10 cellular contexts compared by ENCODE assay signal in the genomic region with DNA sequence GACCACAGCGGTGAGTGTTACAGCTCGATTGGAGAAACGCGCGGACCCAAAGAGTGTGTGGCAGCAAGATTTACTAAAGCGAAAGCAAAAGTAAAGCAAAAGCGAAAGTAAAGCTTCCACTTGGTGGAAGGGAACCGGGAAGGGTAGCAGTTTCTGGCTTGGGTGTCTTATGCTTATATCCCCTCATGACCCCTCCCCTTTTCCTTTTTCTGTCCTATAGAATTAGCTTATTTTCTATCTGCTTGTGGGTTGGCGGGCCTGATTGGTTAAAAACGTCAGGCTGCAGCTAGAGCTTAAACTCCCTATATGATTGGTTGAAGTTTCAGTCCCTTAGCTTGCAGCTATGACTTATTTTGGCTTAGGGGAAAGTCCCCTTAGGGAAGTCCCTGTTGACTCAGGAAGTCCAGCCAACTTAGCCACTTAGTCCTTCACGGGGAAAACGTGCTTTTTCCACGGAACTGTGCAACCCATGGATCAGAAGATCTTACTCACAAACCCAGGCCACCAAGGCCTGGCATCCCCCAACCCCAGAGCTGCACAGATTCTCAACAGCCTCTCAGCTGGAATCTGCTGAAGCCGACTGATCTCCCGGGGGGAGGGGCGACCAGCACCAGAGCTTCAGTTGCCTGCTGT.
DNase-seq lines count a peak whose midpoint lies in the region; ATAC-seq, FAIRE-seq and TF ChIP-seq lines count a peak whose summit lies in the region.
"Had no signal": no experiment of that assay in that cellular context is flagged by ENCODE, and none has a peak within 500 bp of the region (broad histone marks: within the 10 kb centered on the region; RNA-seq: fewer than 3 reads in every experiment).

No MANE protein-coding gene starts in this region.

- no peak for FAIRE-seq in H1 (lab: Jason Lieb, UNC)

- H4K91ac ChIP-seq in H1 (replicated peaks; ENCODE audit: insufficient read length, low read length), result no peak overlapping the region

- H3K27ac Mint-ChIP-seq in naive thymus-derived CD8-positive, alpha-beta T cell, result no peak overlapping the region
- H3K27ac Mint-ChIP-seq in natural killer cell, result no peak overlapping the region
- H3K27ac Mint-ChIP-seq: activated naive CD4-positive, alpha-beta T cell treated with anti-CD3 and anti-CD28 coated beads, Interleukin-2, amount 50 U/mL, for 24 hours had no signal

- H4K5ac ChIP-seq in H1 (ENCODE audit: insufficient read length, low read depth, low read length), result no peak overlapping the region

- no peak overlapping the region for H2BK120ac ChIP-seq in H1 (replicated peaks; ENCODE audit: low read depth, low read length)

- no peak overlapping the region for H2BK20ac ChIP-seq in H1 (ENCODE audit: low read length)

- TF ChIP-seq EP300 in H1 (IDR thresholded peaks at IDR 0.05; ENCODE audit: borderline replicate concordance in 1 of 2, low read depth in 2 of 2, low read length in 2 of 2), result no peak

- H3K23ac ChIP-seq in H1 (ENCODE audit: insufficient read length), result no peak overlapping the region

- peak overlapping the region; percentile 87; the same call in 1 of the 2 replicates for H2AFZ ChIP-seq in H1 (ENCODE audit: low read length)

- intact Hi-C loops in natural killer cell (cut with micrococcal nuclease), result no loop called here

- TF ChIP-seq POLR2A in H1 (IDR thresholded peaks at IDR 0.05; ENCODE audit: control extremely low read depth in 1 of 2, low read depth in 2 of 2, low read length in 2 of 2), result no peak

- no peak overlapping the region for H3K4ac ChIP-seq in H1 (replicated peaks; ENCODE audit: insufficient read length, low read depth, low read length)

- H2AK5ac ChIP-seq in H1 (ENCODE audit: low read depth, low read length), result no peak overlapping the region

- no peak overlapping the region for H3K4me3 ChIP-seq in H1 (ENCODE audit: extremely low read depth in 1 of 4, insufficient read depth in 2 of 4, low read depth in 3 of 4, low read length in 4 of 4)
- H3K4me3 ChIP-seq: tibial nerve had no signal

- no peak overlapping the region for H3K9ac ChIP-seq in H1 (replicated peaks in 1 of 4; ENCODE audit: extremely low read depth in 1 of 4, low read depth in 3 of 4, low read length in 3 of 4)

- H3K36me3 ChIP-seq in H1 (ENCODE audit: control insufficient read depth in 2 of 4, insufficient read depth in 4 of 4, low read length in 3 of 4), result no peaks in the 10 kb centered on the region
- H3K36me3 ChIP-seq: tibial nerve had no signal

- H3K4me2 ChIP-seq in H1 (ENCODE audit: insufficient read depth in 1 of 2, low read depth in 2 of 2, low read length in 2 of 2), result no peak overlapping the region

- no peak overlapping the region for H3K14ac ChIP-seq in H1 (ENCODE audit: insufficient read length)

- peaks cover 0 to 7% (median 0%) of the 10 kb centered on the region in 4 experiments; a peak in 3 of 7 replicates for H3K4me1 ChIP-seq in H1 (replicated peaks in 1 of 4; ENCODE audit: control insufficient read depth in 3 of 4, insufficient read depth in 4 of 4, low read length in 3 of 4)
- H3K4me1 ChIP-seq: tibial nerve had no signal

- peaks cover 0 to 5% (median 2%) of the 10 kb centered on the region in 4 donors for H3K4me1 Mint-ChIP-seq in naive thymus-derived CD8-positive, alpha-beta T cell
- peaks cover 0 to 6% of the 10 kb centered on the region in 2 donors for H3K4me1 Mint-ChIP-seq in natural killer cell

- H3K36me3 Mint-ChIP-seq in naive thymus-derived CD8-positive, alpha-beta T cell, result peaks cover 0 to 8% (median 2%) of the 10 kb centered on the region in 3 donors
- H3K36me3 Mint-ChIP-seq in natural killer cell, result peaks cover 9% of the 10 kb centered on the region
- H3K36me3 Mint-ChIP-seq: activated naive CD4-positive, alpha-beta T cell treated with anti-CD3 and anti-CD28 coated beads, Interleukin-2, amount 50 U/mL, for 24 hours had no signal

- H3K9me3 Mint-ChIP-seq in naive thymus-derived CD8-positive, alpha-beta T cell, result peaks cover 0 to 30% (median 7%) of the 10 kb centered on the region in 9 donors
- peaks cover 6 to 16% of the 10 kb centered on the region in 2 donors for H3K9me3 Mint-ChIP-seq in natural killer cell

- no peak for TF ChIP-seq CTCF in H1 (IDR thresholded peaks at IDR 0.05; ENCODE audit: control extremely low read depth in 1 of 3, insufficient read depth in 1 of 3, low read depth in 1 of 3, low read length in 3 of 3)
- TF ChIP-seq CTCF in natural killer cell (IDR thresholded peaks at IDR 0.05), result no peak

- H4K8ac ChIP-seq in H1 (ENCODE audit: extremely low read depth, insufficient read depth, low read length), result no peak overlapping the region

- H2BK15ac ChIP-seq in H1 (ENCODE audit: low read length), result no peak overlapping the region

- H4K20me1 ChIP-seq in H1 (replicated peaks in 1 of 2; ENCODE audit: control insufficient read depth in 1 of 2, insufficient read depth in 2 of 2, low read length in 2 of 2), result no peaks in the 10 kb centered on the region

- peaks cover 0 to 16% (median 0%) of the 10 kb centered on the region in 5 donors for H3K27me3 Mint-ChIP-seq in naive thymus-derived CD8-positive, alpha-beta T cell
- no peaks in the 10 kb centered on the region for H3K27me3 Mint-ChIP-seq in natural killer cell (ENCODE audit: low read depth in 2 of 2)
- H3K27me3 Mint-ChIP-seq: activated naive CD4-positive, alpha-beta T cell treated with anti-CD3 and anti-CD28 coated beads, Interleukin-2, amount 50 U/mL, for 24 hours had no signal

- H3K79me2 ChIP-seq in H1 (ENCODE audit: control insufficient read depth in 1 of 2, insufficient read depth in 2 of 2, low read length in 2 of 2), result no peaks in the 10 kb centered on the region

- 85% methylated on average over 16 of the region's 16 CpGs; no CpG with 5 or more reads in 1 of the 2 experiments for WGBS in H1 (ENCODE audit: extremely low coverage in 1 of 2, insufficient coverage in 1 of 2, insufficient read length in 1 of 2, insufficient replicate concordance in 2 of 2, low coverage in 1 of 2, low lambda C conversion rate in 2 of 2, missing lambda C conversion rate in 1 of 2), 2 experiments

- H3K27me3 ChIP-seq in H1 (replicated peaks in 1 of 4; ENCODE audit: control insufficient read depth in 3 of 4, extremely low read depth in 1 of 4, insufficient read depth in 3 of 4, low read length in 3 of 4), result no peaks in the 10 kb centered on the region
- H3K27me3 ChIP-seq: tibial nerve had no signal

- CTCF ChIA-PET in H1 (lab: Charles Lee; ENCODE audit: partially characterized antibody), result interaction anchor here (0.6 to 1.6 kb wide), 6 partner anchors 11 to 268 kb away, joined by 3 to 4 read pairs (median 3); no protein-coding TSS in a partner anchor

- no peaks in the 10 kb centered on the region for H3K9me3 ChIP-seq in H1 (ENCODE audit: insufficient read depth in 2 of 2, low read depth in 1 of 2, low read length in 1 of 2)
- H3K9me3 ChIP-seq: tibial nerve had no signal

- no peaks in the 10 kb centered on the region for H3K79me1 ChIP-seq in H1 (ENCODE audit: low read depth, low read length)

- ATAC-seq in HG03432 (IDR thresholded peaks at IDR 0.05; ENCODE audit: unreplicated experiment) (peak; percentile 62), GM19328 (IDR thresholded peaks at IDR 0.05; ENCODE audit: unreplicated experiment) (no peak), natural killer cell (no peak), HG03039 (IDR thresholded peaks at IDR 0.05; ENCODE audit: unreplicated experiment) (no peak)
- ATAC-seq in naive thymus-derived CD8-positive, alpha-beta T cell, result no peak

- no peak overlapping the region for H2BK5ac ChIP-seq in H1 (ENCODE audit: low read depth, low read length)

- H3K4me3 Mint-ChIP-seq in naive thymus-derived CD8-positive, alpha-beta T cell, result no peak overlapping the region
- no peak overlapping the region for H3K4me3 Mint-ChIP-seq in natural killer cell
- H3K4me3 Mint-ChIP-seq: activated naive CD4-positive, alpha-beta T cell treated with anti-CD3 and anti-CD28 coated beads, Interleukin-2, amount 50 U/mL, for 24 hours had no signal

- no peaks in the 10 kb centered on the region for H3K23me2 ChIP-seq in H1 (ENCODE audit: low read depth, low read length)

- POLR2A ChIA-PET in H1 (lab: Charles Lee; ENCODE audit: partially characterized antibody), result interaction anchor here (1.6 kb wide), 1 partner anchor 112 kb away, joined by 3 read pairs; no protein-coding TSS in a partner anchor
- POLR2A ChIA-PET in naive thymus-derived CD8-positive, alpha-beta T cell (lab: Charles Lee), result no interaction called here

- no peak overlapping the region for H3K56ac ChIP-seq in H1 (replicated peaks; ENCODE audit: insufficient read length, low read depth, low read length)

- H3K27ac ChIP-seq in H1 (ENCODE audit: low read depth, low read length), result no peak overlapping the region
- H3K27ac ChIP-seq: tibial nerve had no signal

- H3K18ac ChIP-seq in H1 (ENCODE audit: extremely low read depth, low read length), result no peak overlapping the region

- DNase-seq in DMS53 (lab: John Stamatoyannopoulos, UW) (peak; percentile 73), NCI-H748 (lab: John Stamatoyannopoulos, UW; ENCODE audit: unreplicated experiment) (peak; percentile 86), H1 (ENCODE audit: low read depth in 1 of 2, low spot score in 2 of 2) (no peak), natural killer cell (no peak)
- DNase-seq in naive thymus-derived CD8-positive, alpha-beta T cell, result no peak

- H2BK12ac ChIP-seq in H1 (ENCODE audit: low read depth, low read length), result no peak overlapping the region

- TF ChIP-seq RAD21 in H1 (IDR thresholded peaks at IDR 0.05 in 1 of 2, conservative IDR thresholded peaks at IDR 0.05 in 1 of 2; ENCODE audit: low read depth in 2 of 2, low read length in 2 of 2), result no peak

TF ChIP-seq in H1, 55 proteins besides CTCF, POLR2A, EP300 and RAD21 (continues in another document):
- TF ChIP-seq CBX5 (IDR thresholded peaks at IDR 0.05; ENCODE audit: low read depth, low read length) (no peak), TAF1 (IDR thresholded peaks at IDR 0.05; ENCODE audit: low read depth, low read length) (no peak), TAF7 (optimal IDR thresholded peaks at IDR 0.05; ENCODE audit: borderline replicate concordance, low read depth, low read length) (no peak), CBX8 (IDR thresholded peaks at IDR 0.05; ENCODE audit: borderline replicate concordance, low read depth, low read length) (no peak), TCF12 (IDR thresholded peaks at IDR 0.05; ENCODE audit: low read depth, low read length) (no peak), SUZ12 (IDR thresholded peaks at IDR 0.05; ENCODE audit: low read length) (no peak), MAFK (IDR thresholded peaks at IDR 0.05; ENCODE audit: low read depth, low read length) (no peak), SIX5 (IDR thresholded peaks at IDR 0.05; ENCODE audit: low read depth, low read length) (no peak), CTBP2 (IDR thresholded peaks at IDR 0.05; ENCODE audit: borderline replicate concordance, insufficient read depth, insufficient read length, low read length) (no peak)
- TF ChIP-seq, protein P1, sequence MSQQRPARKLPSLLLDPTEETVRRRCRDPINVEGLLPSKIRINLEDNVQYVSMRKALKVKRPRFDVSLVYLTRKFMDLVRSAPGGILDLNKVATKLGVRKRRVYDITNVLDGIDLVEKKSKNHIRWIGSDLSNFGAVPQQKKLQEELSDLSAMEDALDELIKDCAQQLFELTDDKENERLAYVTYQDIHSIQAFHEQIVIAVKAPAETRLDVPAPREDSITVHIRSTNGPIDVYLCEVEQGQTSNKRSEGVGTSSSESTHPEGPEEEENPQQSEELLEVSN (IDR thresholded peaks at IDR 0.05), result no peak

Comparison
In these comparisons a context has a peak if more than half of its experiments do, and no peak if none do; other contexts are left out.
1. DNase-seq: peak in DMS53 (single experiment) and NCI-H748 (single experiment); none in H1 (0 of 2), naive thymus-derived CD8-positive, alpha-beta T cell (0 of 10) and natural killer cell (single experiment).